In genomic region chr4:111268769-111269414, GRCh38 we compare ENCODE assay signal across 8 cellular contexts.
DNase-seq lines count a peak whose midpoint lies in the region; ATAC-seq and TF ChIP-seq lines count a peak whose summit lies in the region.

No MANE protein-coding gene starts in this region.

- TF ChIP-seq CTCF in fibroblast of the aortic adventitia (IDR thresholded peaks at IDR 0.05; ENCODE audit: insufficient read depth, low read length), result no peak

- peak; percentile 77 for DNase-seq in EH (ENCODE audit: low read depth)
- DNase-seq in fibroblast of the aortic adventitia (ENCODE audit: low read depth), result peak; percentile 73
- DNase-seq in NCI-H1694 (lab: John Stamatoyannopoulos, UW), result no peak
- no peak for DNase-seq in activated gamma-delta T cell treated with Interleukin-2 at 50 U/mL for 16 hours
- no peak for DNase-seq in T-helper 2 cell
- DNase-seq in NCI-H1930 (lab: John Stamatoyannopoulos, UW), result no peak

- ATAC-seq in GM21515 (IDR thresholded peaks at IDR 0.05; ENCODE audit: unreplicated experiment), result peak; percentile 54
- peak; percentile 72 for ATAC-seq in HG03558 (IDR thresholded peaks at IDR 0.05; ENCODE audit: extremely low read depth, unreplicated experiment)

- no peak overlapping the region for H3K4me3 ChIP-seq in fibroblast of the aortic adventitia (ENCODE audit: low read depth, low read length)

Comparison
In these comparisons a context has a peak if more than half of its experiments do, and no peak if none do; other contexts are left out.
1. DNase-seq: peak in EH (single experiment) and fibroblast of the aortic adventitia (single experiment); none in NCI-H1694 (single experiment), activated gamma-delta T cell treated with Interleukin-2 at 50 U/mL for 16 hours (single experiment), T-helper 2 cell (0 of 5) and NCI-H1930 (0 of 2).